11 cellular contexts compared by ENCODE assay signal in the genomic region with DNA sequence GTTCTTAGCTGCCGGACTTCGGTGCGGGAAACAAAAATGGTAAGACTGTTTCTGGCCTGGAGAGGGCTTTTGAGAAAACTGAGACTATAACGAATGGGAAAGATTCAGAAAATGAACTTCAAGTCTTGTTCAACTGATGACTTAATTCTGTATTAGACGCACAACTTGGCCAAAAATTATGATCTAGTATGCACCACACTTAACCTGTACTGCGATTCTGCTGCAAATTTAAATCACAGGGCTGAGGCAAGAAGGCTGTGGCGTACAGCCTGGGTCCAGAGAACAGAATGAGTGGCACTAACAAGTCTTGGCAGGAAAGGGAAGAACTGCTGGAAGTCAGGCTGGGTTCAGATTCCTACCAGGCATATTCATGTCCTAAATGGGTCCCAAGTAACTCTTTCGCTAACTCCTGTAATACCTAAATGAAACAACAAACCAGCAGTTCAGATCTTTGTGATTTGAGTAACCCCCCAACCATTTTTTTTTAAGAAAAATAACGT. TPM values are rescaled to one million over a fixed set of nuclear protein-coding genes. Genes with fewer than 3 reads are reported as not detected.
DNase-seq lines count a peak whose midpoint lies in the region; ATAC-seq and TF ChIP-seq lines count a peak whose summit lies in the region.
"Had no signal": no experiment of that assay in that cellular context is flagged by ENCODE, and none has a peak within 500 bp of the region (broad histone marks: within the 10 kb centered on the region; RNA-seq: fewer than 3 reads in every experiment).

No MANE protein-coding gene starts in this region.

- no peak overlapping the region for H3T11ph ChIP-seq in H9 (ENCODE audit: low read length)

- H3K27me3 Mint-ChIP-seq in H9 (ENCODE audit: low read depth): peaks cover 56% of the 10 kb centered on the region

- no peak overlapping the region for H3K23ac ChIP-seq in H9 (ENCODE audit: insufficient read length, low read depth, low read length)

- ATAC-seq in stimulated activated effector memory CD8-positive, alpha-beta T cell treated with anti-CD3 and anti-CD28 coated beads, Interleukin-12 subunit alpha, Interleukin-12 subunit beta, amount 100 ng/mL, for 72 hours: no peak
- no peak for ATAC-seq in HG03457 (IDR thresholded peaks at IDR 0.05; ENCODE audit: unreplicated experiment)

- intact Hi-C loops in posterior vena cava (cut with DNase I): no loop called here

- H3K4me3 ChIP-seq in adipocyte (ENCODE audit: low read length) (peak overlapping the region; percentile 57), hepatocyte (no peak overlapping the region)

- H3K9me3 Mint-ChIP-seq in H9: peaks cover 18 to 20% of the 10 kb centered on the region in 2 experiments
- peaks cover 20% of the 10 kb centered on the region for H3K9me3 Mint-ChIP-seq in stimulated activated effector memory CD8-positive, alpha-beta T cell treated with anti-CD3 and anti-CD28 coated beads, Interleukin-12 subunit alpha, Interleukin-12 subunit beta, amount 100 ng/mL, for 72 hours

- H4K8ac ChIP-seq in H9 (replicated peaks; ENCODE audit: insufficient read length, low read depth, low read length): no peak overlapping the region

- H3K79me2 ChIP-seq in H9 (ENCODE audit: insufficient read depth, low read length) (no peaks in the 10 kb centered on the region), hepatocyte (no peaks in the 10 kb centered on the region)

- H4K20me1 ChIP-seq in H9 (ENCODE audit: control insufficient read depth, insufficient read depth, insufficient read length): no peaks in the 10 kb centered on the region
- no peaks in the 10 kb centered on the region for H4K20me1 ChIP-seq in hepatocyte (ENCODE audit: insufficient read depth, poor library complexity, severe bottlenecking)

- peaks cover 13% of the 10 kb centered on the region for H3K23me2 ChIP-seq in H9 (ENCODE audit: insufficient read length, low read depth, low read length, poor library complexity, severe bottlenecking)

- no peak overlapping the region for H3K18ac ChIP-seq in H9 (ENCODE audit: insufficient read length, low read depth, low read length)

- H3K9ac ChIP-seq in H9 (ENCODE audit: extremely low read depth, insufficient read length, low read length) (no peak overlapping the region), adipocyte (ENCODE audit: low read length) (no peak overlapping the region)

- no peak overlapping the region for H2BK5ac ChIP-seq in H9 (ENCODE audit: insufficient read length, low read length)

- no CpG with 5 or more reads among the region's 9 CpGs for WGBS in H9 (ENCODE audit: extremely low coverage, insufficient read length, low lambda C conversion rate)
- 48% methylated on average over 9 of the region's 9 CpGs for WGBS in hepatocyte (ENCODE audit: low lambda C conversion rate, missing lambda C conversion rate)

- H2AK5ac ChIP-seq in H9 (ENCODE audit: insufficient read length, low read length): no peak overlapping the region

- H2BK15ac ChIP-seq in H9 (ENCODE audit: low read depth, low read length): no peak overlapping the region

- no peaks in the 10 kb centered on the region for H3K79me1 ChIP-seq in H9 (ENCODE audit: insufficient read depth, low read depth, low read length, poor library complexity, severe bottlenecking)

- H3K9me3 ChIP-seq in H9 (ENCODE audit: control insufficient read depth, low read depth, low read length) (no peaks in the 10 kb centered on the region), adipocyte (ENCODE audit: control insufficient read depth, low read length) (peaks cover 13% of the 10 kb centered on the region), hepatocyte (ENCODE audit: low read depth) (peaks cover 12% of the 10 kb centered on the region)

- H2BK20ac ChIP-seq in H9 (ENCODE audit: low read depth, low read length, poor library complexity, severe bottlenecking): no peak overlapping the region

- H2BK12ac ChIP-seq in H9 (ENCODE audit: insufficient read length, low read depth, low read length): no peak overlapping the region

- no peak overlapping the region for H3K27ac ChIP-seq in H9 (ENCODE audit: insufficient read length, low read depth, low read length)
- no peak overlapping the region for H3K27ac ChIP-seq in hepatocyte
- H3K27ac ChIP-seq: brain microvascular endothelial cell had no signal

- H2BK120ac ChIP-seq in H9 (ENCODE audit: low read depth, low read length, poor library complexity, severe bottlenecking): no peak overlapping the region

- H3K4me2 ChIP-seq in H9 (ENCODE audit: insufficient read depth, insufficient read length, low read length) (peak overlapping the region; percentile 20), hepatocyte (peak overlapping the region; percentile 99)

- peak overlapping the region; percentile 65 to 88 for H3K4me3 Mint-ChIP-seq in H9
- peak overlapping the region; percentile 56 for H3K4me3 Mint-ChIP-seq in stimulated activated effector memory CD8-positive, alpha-beta T cell treated with anti-CD3 and anti-CD28 coated beads, Interleukin-12 subunit alpha, Interleukin-12 subunit beta, amount 100 ng/mL, for 72 hours

- H3K4me1 Mint-ChIP-seq in H9: peaks cover 27 to 30% of the 10 kb centered on the region in 2 experiments
- H3K4me1 Mint-ChIP-seq in stimulated activated effector memory CD8-positive, alpha-beta T cell treated with anti-CD3 and anti-CD28 coated beads, Interleukin-12 subunit alpha, Interleukin-12 subunit beta, amount 100 ng/mL, for 72 hours: no peaks in the 10 kb centered on the region

- H3K36me3 ChIP-seq in adipocyte (ENCODE audit: control insufficient read depth, insufficient read depth, low read length, severe bottlenecking) (peaks cover 5% of the 10 kb centered on the region), hepatocyte (replicated peaks; ENCODE audit: insufficient read depth, low read depth) (no peaks in the 10 kb centered on the region)
- H3K36me3 ChIP-seq: brain microvascular endothelial cell had no signal

- peaks cover 2% of the 10 kb centered on the region; the same call in 1 of the 2 replicates for H3K4me1 ChIP-seq in H9 (ENCODE audit: insufficient read depth, low read length)
- H3K4me1 ChIP-seq in adipocyte (ENCODE audit: control insufficient read depth, insufficient read depth, low read length): peaks cover 8% of the 10 kb centered on the region
- H3K4me1 ChIP-seq in hepatocyte (ENCODE audit: insufficient read depth): peaks cover 10% of the 10 kb centered on the region

- no peak overlapping the region for H3K56ac ChIP-seq in H9 (ENCODE audit: insufficient read length, low read depth, low read length)

- H4K5ac ChIP-seq in H9 (ENCODE audit: insufficient read length, low read depth, low read length): no peak overlapping the region

- H3K27ac Mint-ChIP-seq in H9: no peak overlapping the region
- no peak overlapping the region for H3K27ac Mint-ChIP-seq in stimulated activated effector memory CD8-positive, alpha-beta T cell treated with anti-CD3 and anti-CD28 coated beads, Interleukin-12 subunit alpha, Interleukin-12 subunit beta, amount 100 ng/mL, for 72 hours

- no peak overlapping the region for H2AFZ ChIP-seq in H9 (ENCODE audit: low read length)
- no peak overlapping the region for H2AFZ ChIP-seq in hepatocyte

- H3K27me3 ChIP-seq in H9 (ENCODE audit: insufficient read depth, low read length) (peaks cover 6% of the 10 kb centered on the region; the same call in 1 of the 2 replicates), adipocyte (replicated peaks; ENCODE audit: control insufficient read depth, insufficient read depth, low read length) (peaks cover 37% of the 10 kb centered on the region), hepatocyte (peaks cover 32% of the 10 kb centered on the region)

- TF ChIP-seq CTCF in H9 (conservative IDR thresholded peaks at IDR 0.05): no peak; the same call in 2 of the 3 replicates
- no peak for TF ChIP-seq CTCF in hepatocyte (IDR thresholded peaks at IDR 0.05; ENCODE audit: poor library complexity)

- no peak for DNase-seq in H9
- no peak for DNase-seq in adipocyte (ENCODE audit: low read depth)
- DNase-seq in hepatocyte (ENCODE audit: low spot score): no peak
- DNase-seq in stimulated activated effector memory CD8-positive, alpha-beta T cell treated with anti-CD3 and anti-CD28 coated beads, Interleukin-12 subunit alpha, Interleukin-12 subunit beta, amount 100 ng/mL, for 72 hours (ENCODE audit: low spot score in 2 of 2): no peak
- no peak for DNase-seq in islet precursor cell
- no peak for DNase-seq in posterior vena cava (ENCODE audit: low spot score)
- DNase-seq in iPS-NIHi7 (ENCODE audit: extremely low spot score): no peak
- DNase-seq: NCI-H187 had no signal

- H3K36me3 Mint-ChIP-seq in H9 (ENCODE audit: insufficient read depth in 1 of 3, low read depth in 3 of 3): peaks cover 15 to 19% (median 18%) of the 10 kb centered on the region in 3 experiments; a peak in 6 of 7 replicates
- no peaks in the 10 kb centered on the region for H3K36me3 Mint-ChIP-seq in stimulated activated effector memory CD8-positive, alpha-beta T cell treated with anti-CD3 and anti-CD28 coated beads, Interleukin-12 subunit alpha, Interleukin-12 subunit beta, amount 100 ng/mL, for 72 hours

- H4K91ac ChIP-seq in H9 (ENCODE audit: insufficient read length, low read depth, low read length): no peak overlapping the region

- no peaks in the 10 kb centered on the region for H3K9me2 ChIP-seq in hepatocyte (replicated peaks; ENCODE audit: insufficient read depth)

- no peak overlapping the region for H3K4ac ChIP-seq in H9 (ENCODE audit: low read depth, low read length)

- no peak overlapping the region for H3K14ac ChIP-seq in H9 (ENCODE audit: insufficient read depth, low read length)

RNA-seq across cellular contexts. Expression of gene COL23A1, which starts 0.8 kb away (rescaled TPM):
- total RNA-seq in H9 (2021): 2.5 and 2.6 TPM in 2 replicates
- total RNA-seq in hepatocyte: 0.84 and 5.1 TPM in 2 replicates
- polyA plus RNA-seq in hepatocyte: 1.1 and 2.7 TPM in 2 replicates
- 1 to 10 TPM; 2.0 to 3.0 TPM for total RNA-seq in posterior vena cava
- total RNA-seq: T-helper 1 cell treated with Interleukin-12 subunit alpha and Interleukin-12 subunit beta and Interleukin-4 antibody, amounts not matched to agents 30 ng/mL and 1 ng/mL, for 36 hours had no signal

RNA-seq across cellular contexts. Expression of gene CLK4, which starts 35.9 kb away (rescaled TPM):
- total RNA-seq in H9 (2021): 10.9 and 12.5 TPM in 2 replicates
- total RNA-seq in hepatocyte: 28.4 and 29.9 TPM in 2 replicates
- polyA plus RNA-seq in hepatocyte: 17.9 and 21.7 TPM in 2 replicates
- 10 to 100 TPM; 17.9 to 26.8 TPM for total RNA-seq in posterior vena cava
